20 cellular contexts compared by ENCODE assay signal in genomic region chr6:106453756-106454367, GRCh38.
DNase-seq lines count a peak whose midpoint lies in the region; ATAC-seq and TF ChIP-seq lines count a peak whose summit lies in the region.
"Had no signal": no experiment of that assay in that cellular context is flagged by ENCODE, and none has a peak within 500 bp of the region (broad histone marks: within the 10 kb centered on the region; RNA-seq: fewer than 3 reads in every experiment).

No MANE protein-coding gene starts in this region.

- intact Hi-C loops in Panc1 (cut with micrococcal nuclease; ENCODE audit: unreplicated experiment), result no loop called here

- DNase-seq in NCI-H82 (lab: John Stamatoyannopoulos, UW) (peak; percentile 5), NCI-H82 treated with DMSO at 0.1 percent for 48 hours (lab: John Stamatoyannopoulos, UW; ENCODE audit: unreplicated experiment) (no peak), Panc1 (ENCODE audit: low read depth, low spot score) (no peak), iPS DF 19.7 (ENCODE audit: low read depth, low spot score) (peak; percentile 38), retina (peak; percentile 49)
- no peak for DNase-seq in activated naive CD4-positive, alpha-beta T cell treated with anti-CD3 and anti-CD28 coated beads, Interleukin-2, amount 10 ng/mL, durations not matched to agents 7 days and 5 days
- DNase-seq in activated CD4-positive, alpha-beta memory T cell treated with anti-CD3 and anti-CD28 coated beads, Interleukin-2, amount 10 ng/mL, durations not matched to agents 7 days and 5 days, result no peak
- DNase-seq in activated CD4-positive, alpha-beta T cell treated with anti-CD3 and anti-CD28 coated beads for 1 hour, result no peak
- DNase-seq: AML-193; DMS79 treated with DMSO at 0.1 percent for 48 hours; NCI-H1105; NCI-H1694; NCI-H2081 treated with DMSO at 0.1 percent for 48 hours; NCI-H446 treated with DMSO at 0.1 percent for 48 hours; NCI-H69; NK-92 treated with Interleukin-12 subunit alpha and Interleukin-12 subunit beta, amount 100 ng/mL, for 24 hours; Right ventricle myocardium superior had no signal

- TF ChIP-seq CTCF in Panc1 (IDR thresholded peaks at IDR 0.05), result no peak

- H3K27me3 Mint-ChIP-seq in activated naive CD4-positive, alpha-beta T cell treated with anti-CD3 and anti-CD28 coated beads, Interleukin-2, amount 10 ng/mL, durations not matched to agents 7 days and 5 days, result peaks cover 12% of the 10 kb centered on the region
- H3K27me3 Mint-ChIP-seq in activated CD4-positive, alpha-beta memory T cell treated with anti-CD3 and anti-CD28 coated beads, Interleukin-2, amount 10 ng/mL, durations not matched to agents 7 days and 5 days, result peaks cover 5% of the 10 kb centered on the region

- H3K9me3 Mint-ChIP-seq in activated naive CD4-positive, alpha-beta T cell treated with anti-CD3 and anti-CD28 coated beads, Interleukin-2, amount 10 ng/mL, durations not matched to agents 7 days and 5 days, result no peaks in the 10 kb centered on the region
- no peaks in the 10 kb centered on the region for H3K9me3 Mint-ChIP-seq in activated CD4-positive, alpha-beta memory T cell treated with anti-CD3 and anti-CD28 coated beads, Interleukin-2, amount 10 ng/mL, durations not matched to agents 7 days and 5 days

- H3K9me3 ChIP-seq in Panc1 (ENCODE audit: control insufficient read depth, insufficient read depth, low read depth, low read length), result no peaks in the 10 kb centered on the region

- H3K4me1 Mint-ChIP-seq in activated naive CD4-positive, alpha-beta T cell treated with anti-CD3 and anti-CD28 coated beads, Interleukin-2, amount 10 ng/mL, durations not matched to agents 7 days and 5 days, result no peaks in the 10 kb centered on the region
- H3K4me1 Mint-ChIP-seq in activated CD4-positive, alpha-beta memory T cell treated with anti-CD3 and anti-CD28 coated beads, Interleukin-2, amount 10 ng/mL, durations not matched to agents 7 days and 5 days, result no peaks in the 10 kb centered on the region

- no peaks in the 10 kb centered on the region for H3K36me3 ChIP-seq in Panc1 (ENCODE audit: control insufficient read depth, insufficient read depth, low read length)

- H3K27me3 ChIP-seq in Panc1 (ENCODE audit: control insufficient read depth, insufficient read depth, low read length), result no peaks in the 10 kb centered on the region

- POLR2A ChIA-PET in Panc1 (lab: Charles Lee), result no interaction called here
- POLR2A ChIA-PET in activated CD4-positive, alpha-beta memory T cell treated with anti-CD3 and anti-CD28 coated beads, Interleukin-2, amount 10 ng/mL, durations not matched to agents 7 days and 5 days (lab: Charles Lee), result interaction anchor here (0.5 kb wide), 1 partner anchor 141 kb away, joined by 3 read pairs; no protein-coding TSS in a partner anchor

- in situ Hi-C loops in Panc1 (cut with HindIII; ENCODE audit: low pct_unique_long_range_greater_than_20kb, low sequenced_read_pairs), result no loop called here

- H3K4me3 Mint-ChIP-seq in activated naive CD4-positive, alpha-beta T cell treated with anti-CD3 and anti-CD28 coated beads, Interleukin-2, amount 10 ng/mL, durations not matched to agents 7 days and 5 days, result no peak overlapping the region
- H3K4me3 Mint-ChIP-seq in activated CD4-positive, alpha-beta memory T cell treated with anti-CD3 and anti-CD28 coated beads, Interleukin-2, amount 10 ng/mL, durations not matched to agents 7 days and 5 days, result no peak overlapping the region

- H3K4me3 ChIP-seq in Panc1 (ENCODE audit: low read depth in 2 of 2, low read length in 2 of 2), result no peak overlapping the region

- H3K27ac ChIP-seq in Panc1 (ENCODE audit: low read length), result no peak overlapping the region
- H3K27ac ChIP-seq: 22Rv1, C4-2B had no signal

- no TSS peak for BruUV-seq in Panc1 (replicated peaks; lab: Mats Ljungman, UMichigan)

- H3K36me3 Mint-ChIP-seq in activated naive CD4-positive, alpha-beta T cell treated with anti-CD3 and anti-CD28 coated beads, Interleukin-2, amount 10 ng/mL, durations not matched to agents 7 days and 5 days, result no peaks in the 10 kb centered on the region
- H3K36me3 Mint-ChIP-seq in activated CD4-positive, alpha-beta memory T cell treated with anti-CD3 and anti-CD28 coated beads, Interleukin-2, amount 10 ng/mL, durations not matched to agents 7 days and 5 days (ENCODE audit: low read depth), result no peaks in the 10 kb centered on the region

- no peak overlapping the region for H3K27ac Mint-ChIP-seq in activated naive CD4-positive, alpha-beta T cell treated with anti-CD3 and anti-CD28 coated beads, Interleukin-2, amount 10 ng/mL, durations not matched to agents 7 days and 5 days
- H3K27ac Mint-ChIP-seq in activated CD4-positive, alpha-beta memory T cell treated with anti-CD3 and anti-CD28 coated beads, Interleukin-2, amount 10 ng/mL, durations not matched to agents 7 days and 5 days, result no peak overlapping the region

- CTCF ChIA-PET in Panc1 (lab: Charles Lee), result interaction anchor here (0.6 kb wide), 1 partner anchor 611 kb away, joined by 3 read pairs; no protein-coding TSS in a partner anchor
- CTCF ChIA-PET in activated naive CD4-positive, alpha-beta T cell treated with anti-CD3 and anti-CD28 coated beads, Interleukin-2, amount 10 ng/mL, durations not matched to agents 7 days and 5 days (lab: Charles Lee), result interaction anchor here (2.0 to 10.3 kb wide), 2 partner anchors 9 to 111 kb away, joined by 9 to 157 read pairs; no protein-coding TSS in a partner anchor
- CTCF ChIA-PET in activated CD4-positive, alpha-beta memory T cell treated with anti-CD3 and anti-CD28 coated beads, Interleukin-2, amount 10 ng/mL, durations not matched to agents 7 days and 5 days (lab: Charles Lee), result interaction anchor here (2.3 to 2.4 kb wide), 2 partner anchors 110 to 112 kb away, joined by 7 to 17 read pairs; no protein-coding TSS in a partner anchor

- no peaks in the 10 kb centered on the region for H3K4me1 ChIP-seq in Panc1 (ENCODE audit: control insufficient read depth, insufficient read depth, low read length)

- ATAC-seq in Panc1, result peak; percentile 42; the same call in 1 of the 2 replicates
- ATAC-seq: HCT116 had no signal

Comparison
In these comparisons a context has a peak if more than half of its experiments do, and no peak if none do; other contexts are left out.
1. DNase-seq: peak in NCI-H82 (single experiment), iPS DF 19.7 (single experiment) and retina (single experiment); none in NCI-H82 treated with DMSO at 0.1 percent for 48 hours (single experiment), Panc1 (single experiment), activated naive CD4-positive, alpha-beta T cell treated with anti-CD3 and anti-CD28 coated beads, Interleukin-2, amount 10 ng/mL, durations not matched to agents 7 days and 5 days (single experiment), activated CD4-positive, alpha-beta memory T cell treated with anti-CD3 and anti-CD28 coated beads, Interleukin-2, amount 10 ng/mL, durations not matched to agents 7 days and 5 days (single experiment) and activated CD4-positive, alpha-beta T cell treated with anti-CD3 and anti-CD28 coated beads for 1 hour (single experiment).